ENCODE assay signal across 12 cellular contexts in genomic region chr5:159759791-159760300, GRCh38.
A peak's percentile ranks its signal among the peaks of the same experiment; 100 is the strongest.
DNase-seq lines count a peak whose midpoint lies in the region; TF ChIP-seq lines count a peak whose summit lies in the region.
"Had no signal": no experiment of that assay in that cellular context is flagged by ENCODE, and none has a peak within 500 bp of the region (broad histone marks: within the 10 kb centered on the region; RNA-seq: fewer than 3 reads in every experiment).

No MANE protein-coding gene starts in this region.

- H3K9me2 ChIP-seq in GM23248 (ENCODE audit: insufficient read depth), result no peaks in the 10 kb centered on the region

- H2AFZ ChIP-seq in GM23248, result no peak overlapping the region

- no peak for TF ChIP-seq CTCF in esophagus muscularis mucosa (IDR thresholded peaks at IDR 0.05)
- TF ChIP-seq CTCF in adrenal gland (IDR thresholded peaks at IDR 0.05), result no peak

- H3K79me2 ChIP-seq in GM23248 (ENCODE audit: insufficient read depth), result no peaks in the 10 kb centered on the region

- H3K4me2 ChIP-seq in GM23248 (ENCODE audit: unreplicated experiment), result peak overlapping the region; percentile 3
- H3K4me2 ChIP-seq: BLaER1 treated with 17β-estradiol and CSF1 and Interleukin-3, amounts not matched to agents 10 nM and 100 nM had no signal

- TF ChIP-seq POLR2A in esophagus muscularis mucosa (IDR thresholded peaks at IDR 0.05; ENCODE audit: low read depth) (no peak), adrenal gland (IDR thresholded peaks at IDR 0.05) (no peak)

- in situ Hi-C loops in GM23248 (cut with MboI), result no loop called here

- H3F3A ChIP-seq in GM23248 (ENCODE audit: insufficient read depth), result peaks cover 11% of the 10 kb centered on the region

- no peaks in the 10 kb centered on the region for H4K20me1 ChIP-seq in GM23248 (ENCODE audit: insufficient read depth)
- H4K20me1 ChIP-seq: BLaER1 treated with 17β-estradiol and CSF1 and Interleukin-3, amounts not matched to agents 10 nM and 100 nM had no signal

- intact Hi-C loops in esophagus muscularis mucosa (cut with DNase I) (no loop called here), adrenal gland (cut with DNase I) (no loop called here)

- H3K27ac ChIP-seq in GM23248 (no peak overlapping the region), esophagus muscularis mucosa (replicated peaks in 1 of 4) (no peak overlapping the region), adrenal gland (no peak overlapping the region)
- H3K27ac ChIP-seq: BLaER1 treated with 17β-estradiol and CSF1 and Interleukin-3, amounts not matched to agents 10 nM and 100 nM had no signal

- no peaks in the 10 kb centered on the region for H3K27me3 ChIP-seq in GM23248 (replicated peaks; ENCODE audit: insufficient read depth)
- no peaks in the 10 kb centered on the region for H3K27me3 ChIP-seq in esophagus muscularis mucosa
- H3K27me3 ChIP-seq in adrenal gland, result peaks cover 4% of the 10 kb centered on the region
- H3K27me3 ChIP-seq: BLaER1 treated with 17β-estradiol and CSF1 and Interleukin-3, amounts not matched to agents 10 nM and 100 nM had no signal

- H3K9me3 ChIP-seq in GM23248 (ENCODE audit: low read depth) (no peaks in the 10 kb centered on the region), esophagus muscularis mucosa (no peaks in the 10 kb centered on the region), adrenal gland (replicated peaks in 1 of 3) (no peaks in the 10 kb centered on the region)
- H3K9me3 ChIP-seq: BLaER1 treated with 17β-estradiol and CSF1 and Interleukin-3, amounts not matched to agents 10 nM and 100 nM had no signal

- TF ChIP-seq EP300 in esophagus muscularis mucosa (IDR thresholded peaks at IDR 0.05), result no peak

- H3K4me1 ChIP-seq in GM23248 (ENCODE audit: insufficient read depth) (peaks cover 24% of the 10 kb centered on the region), esophagus muscularis mucosa (peaks cover 0 to 17% (median 6%) of the 10 kb centered on the region in 4 donors), adrenal gland (replicated peaks in 1 of 2) (peaks cover 0 to under 1% of the 10 kb centered on the region in 2 donors)

- no peaks in the 10 kb centered on the region for H3K36me3 ChIP-seq in GM23248 (ENCODE audit: low read depth)
- H3K36me3 ChIP-seq in esophagus muscularis mucosa, result no peaks in the 10 kb centered on the region
- no peaks in the 10 kb centered on the region for H3K36me3 ChIP-seq in adrenal gland (replicated peaks in 1 of 2)
- H3K36me3 ChIP-seq: BLaER1 treated with 17β-estradiol and CSF1 and Interleukin-3, amounts not matched to agents 10 nM and 100 nM had no signal

- H3K9ac ChIP-seq in GM23248, result no peak overlapping the region
- H3K9ac ChIP-seq: BLaER1 treated with 17β-estradiol and CSF1 and Interleukin-3, amounts not matched to agents 10 nM and 100 nM had no signal

- DNase-seq in AG20443 (ENCODE audit: low spot score) (peak; percentile 45), GM23248 (peak; percentile 69), esophagus muscularis mucosa (ENCODE audit: extremely low spot score) (peak; percentile 77), DMS 273 treated with DMSO at 0.1 percent for 48 hours (lab: John Stamatoyannopoulos, UW) (no peak), adrenal gland (no peak), NCI-H510A treated with DMSO at 0.1 percent for 48 hours (lab: John Stamatoyannopoulos, UW) (no peak), H4 (ENCODE audit: low spot score) (no peak)
- DNase-seq: CD4-positive, CD25-positive, alpha-beta regulatory T cell; GDM1; H9; KG1 had no signal

- H3K4me3 ChIP-seq in GM23248, result no peak overlapping the region
- H3K4me3 ChIP-seq in esophagus muscularis mucosa, result no peak overlapping the region
- no peak overlapping the region for H3K4me3 ChIP-seq in adrenal gland
- H3K4me3 ChIP-seq: BLaER1 treated with 17β-estradiol and CSF1 and Interleukin-3, amounts not matched to agents 10 nM and 100 nM had no signal

- 41 to 43% methylated on average over 4 of the region's 4 CpGs for WGBS in GM23248 (ENCODE audit: low coverage in 1 of 2, low lambda C conversion rate in 2 of 2, missing lambda C conversion rate in 2 of 2), 2 experiments
- WGBS in esophagus muscularis mucosa, result 81% methylated on average over 4 of the region's 4 CpGs
- WGBS in adrenal gland, 4 donors, result 67 to 80% (median 72%) methylated on average over 4 of the region's 4 CpGs

Comparison
In these comparisons a context has a peak if more than half of its experiments do, and no peak if none do; other contexts are left out.
1. DNase-seq: peak in AG20443 (single experiment), GM23248 (single experiment) and esophagus muscularis mucosa (single experiment); none in DMS 273 treated with DMSO at 0.1 percent for 48 hours (single experiment), adrenal gland (0 of 7), NCI-H510A treated with DMSO at 0.1 percent for 48 hours (single experiment) and H4 (single experiment).